In genomic region chr1:172727956-172728603, GRCh38 we compare ENCODE assay signal across 9 cellular contexts.
DNase-seq lines count a peak whose midpoint lies in the region; ATAC-seq and TF ChIP-seq lines count a peak whose summit lies in the region.
"Had no signal": no experiment of that assay in that cellular context is flagged by ENCODE, and none has a peak within 500 bp of the region (broad histone marks: within the 10 kb centered on the region; RNA-seq: fewer than 3 reads in every experiment).

No MANE protein-coding gene starts in this region.

- POLR2A ChIA-PET in Caco-2 (lab: Charles Lee): no interaction called here

- no peak overlapping the region for H3K4me3 ChIP-seq in Caco-2 (ENCODE audit: low read depth, low read length)
- H3K4me3 ChIP-seq in left lung: no peak overlapping the region
- no peak overlapping the region for H3K4me3 ChIP-seq in sigmoid colon
- no peak overlapping the region for H3K4me3 ChIP-seq in ascending aorta
- H3K4me3 ChIP-seq: pancreas had no signal

- intact Hi-C loops in Caco-2 (cut with micrococcal nuclease; ENCODE audit: unreplicated experiment): no loop called here
- intact Hi-C loops in left lung (cut with DNase I): no loop called here
- intact Hi-C loops in sigmoid colon (cut with DNase I): no loop called here
- intact Hi-C loops in ascending aorta (cut with DNase I): no loop called here

- no peak overlapping the region for H3K27ac Mint-ChIP-seq in Caco-2 (ENCODE audit: unreplicated experiment)

- no peaks in the 10 kb centered on the region for H3K27me3 ChIP-seq in Caco-2 (replicated peaks; ENCODE audit: control insufficient read depth, insufficient read depth, low read length)
- no peaks in the 10 kb centered on the region for H3K27me3 ChIP-seq in left lung
- H3K27me3 ChIP-seq in sigmoid colon: no peaks in the 10 kb centered on the region
- no peaks in the 10 kb centered on the region for H3K27me3 ChIP-seq in ascending aorta
- H3K27me3 ChIP-seq: pancreas had no signal

- no peaks in the 10 kb centered on the region for H3K36me3 ChIP-seq in Caco-2 (ENCODE audit: control insufficient read depth, insufficient read depth, low read length)
- no peaks in the 10 kb centered on the region for H3K36me3 ChIP-seq in left lung
- no peaks in the 10 kb centered on the region for H3K36me3 ChIP-seq in sigmoid colon
- no peaks in the 10 kb centered on the region for H3K36me3 ChIP-seq in ascending aorta
- H3K36me3 ChIP-seq: pancreas had no signal

- 98 to 100% methylated on average over 1 of the region's 1 CpG for WGBS in sigmoid colon, 2 donors

- BruUV-seq in Caco-2 (replicated peaks; lab: Mats Ljungman, UMichigan): no TSS peak

- TF ChIP-seq CTCF in Caco-2 (IDR thresholded peaks at IDR 0.05; ENCODE audit: insufficient read depth in 1 of 2, low read depth in 1 of 2, low read length in 1 of 2, severe bottlenecking in 1 of 2, unreplicated experiment in 1 of 2): peak; percentile 65 to 69
- TF ChIP-seq CTCF in GM20000 (IDR thresholded peaks at IDR 0.05; ENCODE audit: extremely low read depth, missing control alignments): peak; percentile 49
- peak; percentile 26 to 57 for TF ChIP-seq CTCF in left lung (IDR thresholded peaks at IDR 0.05)
- peak in 1 of 4 experiments; percentile 6 for TF ChIP-seq CTCF in sigmoid colon (IDR thresholded peaks at IDR 0.05)
- TF ChIP-seq CTCF in ascending aorta (IDR thresholded peaks at IDR 0.05): peak in 1 of 3 experiments; percentile 25

- peak; percentile 66 for ATAC-seq in left lung

- H3K4me1 ChIP-seq in Caco-2 (no peaks in the 10 kb centered on the region), left lung (peaks cover 0 to 8% of the 10 kb centered on the region in 2 donors), sigmoid colon (no peaks in the 10 kb centered on the region), ascending aorta (no peaks in the 10 kb centered on the region)
- H3K4me1 ChIP-seq: pancreas had no signal

- TF ChIP-seq POLR2A in sigmoid colon (IDR thresholded peaks at IDR 0.05): no peak

- H3K4me1 Mint-ChIP-seq in Caco-2 (ENCODE audit: low read depth, unreplicated experiment): no peaks in the 10 kb centered on the region

- H3K36me3 Mint-ChIP-seq in Caco-2 (ENCODE audit: insufficient read depth, unreplicated experiment): no peaks in the 10 kb centered on the region

- no peak overlapping the region for H3K4me3 Mint-ChIP-seq in Caco-2 (ENCODE audit: unreplicated experiment)

- H3K9me3 ChIP-seq in Caco-2 (peaks cover 21% of the 10 kb centered on the region), left lung (peaks cover 0 to 2% of the 10 kb centered on the region in 2 donors), sigmoid colon (no peaks in the 10 kb centered on the region), ascending aorta (no peaks in the 10 kb centered on the region)
- H3K9me3 ChIP-seq: pancreas had no signal

- no peak overlapping the region for H3K27ac ChIP-seq in left lung
- no peak overlapping the region for H3K27ac ChIP-seq in sigmoid colon
- H3K27ac ChIP-seq in ascending aorta: no peak overlapping the region
- H3K27ac ChIP-seq: pancreas had no signal

- H3K9me3 Mint-ChIP-seq in Caco-2 (ENCODE audit: unreplicated experiment): no peaks in the 10 kb centered on the region

- peak; percentile 49 to 53 for DNase-seq in Caco-2
- DNase-seq in GM20000 (ENCODE audit: low spot score): no peak
- peak; percentile 41 for DNase-seq in NCI-H526 treated with DMSO at 0.1 percent for 48 hours (lab: John Stamatoyannopoulos, UW)
- DNase-seq in activated T-helper 9 cell treated with anti-CD3 and anti-CD28 coated beads, Interleukin-2, amount 50 U/mL, for 16 hours (ENCODE audit: low read depth): peak; percentile 23
- DNase-seq in left lung: no peak
- no peak for DNase-seq in sigmoid colon
- no peak for DNase-seq in kidney glomerular epithelial cell (lab: John Stamatoyannopoulos, UW)
- DNase-seq in ascending aorta (ENCODE audit: low spot score in 2 of 2): no peak
- DNase-seq: pancreas had no signal

- TF ChIP-seq EP300 in sigmoid colon (IDR thresholded peaks at IDR 0.05): no peak

- CTCF ChIA-PET in Caco-2 (lab: Charles Lee): interaction anchor here (1.1 to 1.2 kb wide), 2 partner anchors 118 to 279 kb away, joined by 4 read pairs; no protein-coding TSS in a partner anchor

- peaks cover 5% of the 10 kb centered on the region for H3K27me3 Mint-ChIP-seq in Caco-2 (ENCODE audit: insufficient read depth, unreplicated experiment)

Comparison
In these comparisons a context has a peak if more than half of its experiments do, and no peak if none do; other contexts are left out.
1. DNase-seq: peak in Caco-2 (2 of 2), NCI-H526 treated with DMSO at 0.1 percent for 48 hours (single experiment) and activated T-helper 9 cell treated with anti-CD3 and anti-CD28 coated beads, Interleukin-2, amount 50 U/mL, for 16 hours (single experiment); none in GM20000 (single experiment), left lung (0 of 2), sigmoid colon (single experiment), kidney glomerular epithelial cell (single experiment) and ascending aorta (0 of 2).